In the genomic region with DNA sequence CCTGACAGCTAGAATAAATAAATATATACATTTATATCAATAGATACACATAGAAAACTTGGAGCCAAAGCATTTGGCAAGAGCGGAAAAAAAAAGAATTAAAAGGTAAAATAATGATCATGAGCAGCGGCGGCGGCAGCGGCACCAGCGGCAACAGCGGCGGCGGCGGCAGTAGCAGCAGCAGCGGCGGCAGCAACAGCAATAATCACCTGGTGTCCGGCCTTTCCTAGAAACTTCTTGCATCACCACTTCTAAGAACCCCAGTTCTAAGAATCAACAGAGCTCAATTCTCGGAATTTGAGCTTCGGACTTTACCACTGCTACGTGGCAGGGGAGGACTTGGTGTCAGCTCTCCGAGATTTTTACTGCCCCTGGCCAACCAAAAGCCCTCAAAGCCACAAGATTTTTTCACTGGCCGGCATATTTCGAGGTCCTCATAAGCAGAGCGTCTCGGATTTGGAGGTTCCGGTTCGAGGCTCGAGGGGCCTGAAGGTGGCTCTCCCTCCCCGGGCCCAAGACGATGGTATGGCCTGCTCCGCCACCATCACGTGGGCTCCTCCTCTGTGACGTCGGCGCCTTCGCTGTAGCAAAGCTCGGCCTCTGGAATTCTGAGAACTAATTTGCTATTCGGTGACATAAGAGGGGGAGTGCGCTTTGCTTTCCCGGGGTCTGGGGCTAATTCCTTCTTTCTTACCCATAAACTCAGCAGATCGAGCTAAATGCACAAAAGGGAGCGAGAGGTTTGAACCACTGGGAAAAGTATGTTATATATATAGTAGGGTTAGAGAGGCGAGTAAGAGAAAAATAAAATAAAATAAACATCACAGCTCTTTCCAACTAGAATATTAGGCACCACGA, we compare ENCODE assay signal across 1 cellular context.
TF ChIP-seq lines count a peak whose summit lies in the region.

A gene (minus strand): TSS at position 268 of the 858 bp plus-strand sequence. CDS start 11,775 bp downstream, outside the sequence.

TF ChIP-seq in HepG2, 621 proteins besides CTCF, POLR2A, EP300 and RAD21 (continues in another document):
- TF ChIP-seq, protein P1, sequence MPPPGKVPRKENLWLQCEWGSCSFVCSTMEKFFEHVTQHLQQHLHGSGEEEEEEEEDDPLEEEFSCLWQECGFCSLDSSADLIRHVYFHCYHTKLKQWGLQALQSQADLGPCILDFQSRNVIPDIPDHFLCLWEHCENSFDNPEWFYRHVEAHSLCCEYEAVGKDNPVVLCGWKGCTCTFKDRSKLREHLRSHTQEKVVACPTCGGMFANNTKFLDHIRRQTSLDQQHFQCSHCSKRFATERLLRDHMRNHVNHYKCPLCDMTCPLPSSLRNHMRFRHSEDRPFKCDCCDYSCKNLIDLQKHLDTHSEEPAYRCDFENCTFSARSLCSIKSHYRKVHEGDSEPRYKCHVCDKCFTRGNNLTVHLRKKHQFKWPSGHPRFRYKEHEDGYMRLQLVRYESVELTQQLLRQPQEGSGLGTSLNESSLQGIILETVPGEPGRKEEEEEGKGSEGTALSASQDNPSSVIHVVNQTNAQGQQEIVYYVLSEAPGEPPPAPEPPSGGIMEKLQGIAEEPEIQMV (CRISPR knock-in tag; IDR thresholded peaks at IDR 0.05; ENCODE audit: low read depth): no peak
- TF ChIP-seq, protein P2, sequence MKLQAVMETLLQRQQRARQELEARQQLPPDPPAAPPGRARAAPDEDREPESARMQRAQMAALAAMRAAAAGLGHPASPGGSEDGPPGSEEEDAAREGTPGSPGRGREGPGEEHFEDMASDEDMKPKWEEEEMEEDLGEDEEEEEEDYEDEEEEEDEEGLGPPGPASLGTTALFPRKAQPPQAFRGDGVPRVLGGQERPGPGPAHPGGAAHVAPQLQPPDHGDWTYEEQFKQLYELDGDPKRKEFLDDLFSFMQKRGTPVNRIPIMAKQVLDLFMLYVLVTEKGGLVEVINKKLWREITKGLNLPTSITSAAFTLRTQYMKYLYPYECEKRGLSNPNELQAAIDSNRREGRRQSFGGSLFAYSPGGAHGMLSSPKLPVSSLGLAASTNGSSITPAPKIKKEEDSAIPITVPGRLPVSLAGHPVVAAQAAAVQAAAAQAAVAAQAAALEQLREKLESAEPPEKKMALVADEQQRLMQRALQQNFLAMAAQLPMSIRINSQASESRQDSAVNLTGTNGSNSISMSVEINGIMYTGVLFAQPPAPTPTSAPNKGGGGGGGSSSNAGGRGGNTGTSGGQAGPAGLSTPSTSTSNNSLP (IDR thresholded peaks at IDR 0.05; ENCODE audit: low read depth, low read length): peak; percentile 16
- TF ChIP-seq ZSCAN12 (CRISPR knock-in tag; IDR thresholded peaks at IDR 0.05): 0 out of 2 replicates have a peak, but pooled peaks have one; percentile 48
- TF ChIP-seq, protein P3, sequence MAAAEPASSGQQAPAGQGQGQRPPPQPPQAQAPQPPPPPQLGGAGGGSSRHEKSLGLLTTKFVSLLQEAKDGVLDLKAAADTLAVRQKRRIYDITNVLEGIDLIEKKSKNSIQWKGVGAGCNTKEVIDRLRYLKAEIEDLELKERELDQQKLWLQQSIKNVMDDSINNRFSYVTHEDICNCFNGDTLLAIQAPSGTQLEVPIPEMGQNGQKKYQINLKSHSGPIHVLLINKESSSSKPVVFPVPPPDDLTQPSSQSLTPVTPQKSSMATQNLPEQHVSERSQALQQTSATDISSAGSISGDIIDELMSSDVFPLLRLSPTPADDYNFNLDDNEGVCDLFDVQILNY (CRISPR knock-in tag; conservative IDR thresholded peaks at IDR 0.05): no peak
- peak; percentile 58; the same call in 1 of the 2 replicates for TF ChIP-seq ZNF552 (CRISPR knock-in tag; IDR thresholded peaks at IDR 0.05; ENCODE audit: borderline replicate concordance)
- TF ChIP-seq, protein P4, sequence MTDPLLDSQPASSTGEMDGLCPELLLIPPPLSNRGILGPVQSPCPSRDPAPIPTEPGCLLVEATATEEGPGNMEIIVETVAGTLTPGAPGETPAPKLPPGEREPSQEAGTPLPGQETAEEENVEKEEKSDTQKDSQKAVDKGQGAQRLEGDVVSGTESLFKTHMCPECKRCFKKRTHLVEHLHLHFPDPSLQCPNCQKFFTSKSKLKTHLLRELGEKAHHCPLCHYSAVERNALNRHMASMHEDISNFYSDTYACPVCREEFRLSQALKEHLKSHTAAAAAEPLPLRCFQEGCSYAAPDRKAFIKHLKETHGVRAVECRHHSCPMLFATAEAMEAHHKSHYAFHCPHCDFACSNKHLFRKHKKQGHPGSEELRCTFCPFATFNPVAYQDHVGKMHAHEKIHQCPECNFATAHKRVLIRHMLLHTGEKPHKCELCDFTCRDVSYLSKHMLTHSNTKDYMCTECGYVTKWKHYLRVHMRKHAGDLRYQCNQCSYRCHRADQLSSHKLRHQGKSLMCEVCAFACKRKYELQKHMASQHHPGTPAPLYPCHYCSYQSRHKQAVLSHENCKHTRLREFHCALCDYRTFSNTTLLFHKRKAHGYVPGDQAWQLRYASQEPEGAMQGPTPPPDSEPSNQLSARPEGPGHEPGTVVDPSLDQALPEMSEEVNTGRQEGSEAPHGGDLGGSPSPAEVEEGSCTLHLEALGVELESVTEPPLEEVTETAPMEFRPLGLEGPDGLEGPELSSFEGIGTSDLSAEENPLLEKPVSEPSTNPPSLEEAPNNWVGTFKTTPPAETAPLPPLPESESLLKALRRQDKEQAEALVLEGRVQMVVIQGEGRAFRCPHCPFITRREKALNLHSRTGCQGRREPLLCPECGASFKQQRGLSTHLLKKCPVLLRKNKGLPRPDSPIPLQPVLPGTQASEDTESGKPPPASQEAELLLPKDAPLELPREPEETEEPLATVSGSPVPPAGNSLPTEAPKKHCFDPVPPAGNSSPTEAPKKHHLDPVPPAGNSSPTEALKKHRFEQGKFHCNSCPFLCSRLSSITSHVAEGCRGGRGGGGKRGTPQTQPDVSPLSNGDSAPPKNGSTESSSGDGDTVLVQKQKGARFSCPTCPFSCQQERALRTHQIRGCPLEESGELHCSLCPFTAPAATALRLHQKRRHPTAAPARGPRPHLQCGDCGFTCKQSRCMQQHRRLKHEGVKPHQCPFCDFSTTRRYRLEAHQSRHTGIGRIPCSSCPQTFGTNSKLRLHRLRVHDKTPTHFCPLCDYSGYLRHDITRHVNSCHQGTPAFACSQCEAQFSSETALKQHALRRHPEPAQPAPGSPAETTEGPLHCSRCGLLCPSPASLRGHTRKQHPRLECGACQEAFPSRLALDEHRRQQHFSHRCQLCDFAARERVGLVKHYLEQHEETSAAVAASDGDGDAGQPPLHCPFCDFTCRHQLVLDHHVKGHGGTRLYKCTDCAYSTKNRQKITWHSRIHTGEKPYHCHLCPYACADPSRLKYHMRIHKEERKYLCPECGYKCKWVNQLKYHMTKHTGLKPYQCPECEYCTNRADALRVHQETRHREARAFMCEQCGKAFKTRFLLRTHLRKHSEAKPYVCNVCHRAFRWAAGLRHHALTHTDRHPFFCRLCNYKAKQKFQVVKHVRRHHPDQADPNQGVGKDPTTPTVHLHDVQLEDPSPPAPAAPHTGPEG (CRISPR knock-in tag; IDR thresholded peaks at IDR 0.05): peak; percentile 79
- TF ChIP-seq ZFP36L1 (CRISPR knock-in tag; IDR thresholded peaks at IDR 0.05): no peak
- 0 out of 2 replicates have a peak, but pooled peaks have one; percentile 65 for TF ChIP-seq ZNF619 (CRISPR knock-in tag; IDR thresholded peaks at IDR 0.05)
- TF ChIP-seq PHF5A (CRISPR knock-in tag; IDR thresholded peaks at IDR 0.05; ENCODE audit: low read depth, unreplicated experiment): no peak
- TF ChIP-seq, protein P5, sequence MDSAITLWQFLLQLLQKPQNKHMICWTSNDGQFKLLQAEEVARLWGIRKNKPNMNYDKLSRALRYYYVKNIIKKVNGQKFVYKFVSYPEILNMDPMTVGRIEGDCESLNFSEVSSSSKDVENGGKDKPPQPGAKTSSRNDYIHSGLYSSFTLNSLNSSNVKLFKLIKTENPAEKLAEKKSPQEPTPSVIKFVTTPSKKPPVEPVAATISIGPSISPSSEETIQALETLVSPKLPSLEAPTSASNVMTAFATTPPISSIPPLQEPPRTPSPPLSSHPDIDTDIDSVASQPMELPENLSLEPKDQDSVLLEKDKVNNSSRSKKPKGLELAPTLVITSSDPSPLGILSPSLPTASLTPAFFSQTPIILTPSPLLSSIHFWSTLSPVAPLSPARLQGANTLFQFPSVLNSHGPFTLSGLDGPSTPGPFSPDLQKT (CRISPR knock-in tag; IDR thresholded peaks at IDR 0.05; ENCODE audit: borderline replicate concordance): 0 out of 2 replicates have a peak, but pooled peaks have one; percentile 16
- TF ChIP-seq, protein P6, sequence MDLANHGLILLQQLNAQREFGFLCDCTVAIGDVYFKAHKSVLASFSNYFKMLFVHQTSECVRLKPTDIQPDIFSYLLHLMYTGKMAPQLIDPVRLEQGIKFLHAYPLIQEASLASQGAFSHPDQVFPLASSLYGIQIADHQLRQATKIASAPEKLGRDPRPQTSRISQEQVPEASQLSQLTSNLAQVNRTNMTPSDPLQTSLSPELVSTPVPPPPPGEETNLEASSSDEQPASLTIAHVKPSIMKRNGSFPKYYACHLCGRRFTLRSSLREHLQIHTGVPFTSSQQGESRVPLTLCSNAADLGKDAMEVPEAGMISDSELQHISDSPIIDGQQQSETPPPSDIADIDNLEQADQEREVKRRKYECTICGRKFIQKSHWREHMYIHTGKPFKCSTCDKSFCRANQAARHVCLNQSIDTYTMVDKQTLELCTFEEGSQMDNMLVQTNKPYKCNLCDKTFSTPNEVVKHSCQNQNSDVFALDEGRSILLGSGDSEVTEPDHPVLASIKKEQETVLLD (CRISPR knock-in tag; IDR thresholded peaks at IDR 0.05; ENCODE audit: low read depth): no peak
- TF ChIP-seq TBX2 (CRISPR knock-in tag; IDR thresholded peaks at IDR 0.05; ENCODE audit: borderline replicate concordance): peak; percentile 82
- TF ChIP-seq, protein P7, sequence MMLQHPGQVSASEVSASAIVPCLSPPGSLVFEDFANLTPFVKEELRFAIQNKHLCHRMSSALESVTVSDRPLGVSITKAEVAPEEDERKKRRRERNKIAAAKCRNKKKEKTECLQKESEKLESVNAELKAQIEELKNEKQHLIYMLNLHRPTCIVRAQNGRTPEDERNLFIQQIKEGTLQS (CRISPR knock-in tag; IDR thresholded peaks at IDR 0.05): peak; percentile 99
- no peak for TF ChIP-seq IRX3 (CRISPR knock-in tag; IDR thresholded peaks at IDR 0.05; ENCODE audit: borderline replicate concordance, low read depth)
- TF ChIP-seq XBP1 (CRISPR knock-in tag; IDR thresholded peaks at IDR 0.05): no peak
- no peak for TF ChIP-seq MYNN (CRISPR knock-in tag; IDR thresholded peaks at IDR 0.05; ENCODE audit: low read depth)
- peak; percentile 40; the same call in 1 of the 2 replicates for TF ChIP-seq ZNF766 (CRISPR knock-in tag; IDR thresholded peaks at IDR 0.05; ENCODE audit: borderline replicate concordance)
- peak; percentile 77; the same call in 1 of the 2 replicates for TF ChIP-seq GFI1 (CRISPR knock-in tag; IDR thresholded peaks at IDR 0.05; ENCODE audit: borderline replicate concordance)
- no peak for TF ChIP-seq SUZ12 (IDR thresholded peaks at IDR 0.05; ENCODE audit: low read depth, low read length)
- TF ChIP-seq ZNF543 (CRISPR knock-in tag; IDR thresholded peaks at IDR 0.05): peak; percentile 65; the same call in 1 of the 2 replicates
- TF ChIP-seq PLRG1 (conservative IDR thresholded peaks at IDR 0.05): no peak
- peak; percentile 38; the same call in 1 of the 2 replicates for TF ChIP-seq GZF1 (CRISPR knock-in tag; IDR thresholded peaks at IDR 0.05)
- TF ChIP-seq, protein P8, sequence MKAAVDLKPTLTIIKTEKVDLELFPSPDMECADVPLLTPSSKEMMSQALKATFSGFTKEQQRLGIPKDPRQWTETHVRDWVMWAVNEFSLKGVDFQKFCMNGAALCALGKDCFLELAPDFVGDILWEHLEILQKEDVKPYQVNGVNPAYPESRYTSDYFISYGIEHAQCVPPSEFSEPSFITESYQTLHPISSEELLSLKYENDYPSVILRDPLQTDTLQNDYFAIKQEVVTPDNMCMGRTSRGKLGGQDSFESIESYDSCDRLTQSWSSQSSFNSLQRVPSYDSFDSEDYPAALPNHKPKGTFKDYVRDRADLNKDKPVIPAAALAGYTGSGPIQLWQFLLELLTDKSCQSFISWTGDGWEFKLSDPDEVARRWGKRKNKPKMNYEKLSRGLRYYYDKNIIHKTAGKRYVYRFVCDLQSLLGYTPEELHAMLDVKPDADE (CRISPR knock-in tag; IDR thresholded peaks at IDR 0.05): peak; percentile 90; the same call in 1 of the 2 replicates
- TF ChIP-seq ZNF747 (CRISPR knock-in tag; IDR thresholded peaks at IDR 0.05; ENCODE audit: borderline replicate concordance): peak; percentile 67; the same call in 1 of the 2 replicates
- peak; percentile 65; the same call in 1 of the 2 replicates for TF ChIP-seq SIN3A (IDR thresholded peaks at IDR 0.05; ENCODE audit: borderline replicate concordance, low read depth, low read length)
- TF ChIP-seq ZNF652 (CRISPR knock-in tag; IDR thresholded peaks at IDR 0.05; ENCODE audit: borderline replicate concordance, low read depth): peak; percentile 46
- TF ChIP-seq ZNF703 (CRISPR knock-in tag; IDR thresholded peaks at IDR 0.05; ENCODE audit: borderline replicate concordance): 0 out of 2 replicates have a peak, but pooled peaks have one; percentile 31
- peak; percentile 95 for TF ChIP-seq SATB2 (CRISPR knock-in tag; IDR thresholded peaks at IDR 0.05)
- peak; percentile 72 for TF ChIP-seq ZNF331 (CRISPR knock-in tag; IDR thresholded peaks at IDR 0.05)
- TF ChIP-seq TCF7L2 (IDR thresholded peaks at IDR 0.05; ENCODE audit: low read depth, low read length): no peak
- TF ChIP-seq, protein P9, sequence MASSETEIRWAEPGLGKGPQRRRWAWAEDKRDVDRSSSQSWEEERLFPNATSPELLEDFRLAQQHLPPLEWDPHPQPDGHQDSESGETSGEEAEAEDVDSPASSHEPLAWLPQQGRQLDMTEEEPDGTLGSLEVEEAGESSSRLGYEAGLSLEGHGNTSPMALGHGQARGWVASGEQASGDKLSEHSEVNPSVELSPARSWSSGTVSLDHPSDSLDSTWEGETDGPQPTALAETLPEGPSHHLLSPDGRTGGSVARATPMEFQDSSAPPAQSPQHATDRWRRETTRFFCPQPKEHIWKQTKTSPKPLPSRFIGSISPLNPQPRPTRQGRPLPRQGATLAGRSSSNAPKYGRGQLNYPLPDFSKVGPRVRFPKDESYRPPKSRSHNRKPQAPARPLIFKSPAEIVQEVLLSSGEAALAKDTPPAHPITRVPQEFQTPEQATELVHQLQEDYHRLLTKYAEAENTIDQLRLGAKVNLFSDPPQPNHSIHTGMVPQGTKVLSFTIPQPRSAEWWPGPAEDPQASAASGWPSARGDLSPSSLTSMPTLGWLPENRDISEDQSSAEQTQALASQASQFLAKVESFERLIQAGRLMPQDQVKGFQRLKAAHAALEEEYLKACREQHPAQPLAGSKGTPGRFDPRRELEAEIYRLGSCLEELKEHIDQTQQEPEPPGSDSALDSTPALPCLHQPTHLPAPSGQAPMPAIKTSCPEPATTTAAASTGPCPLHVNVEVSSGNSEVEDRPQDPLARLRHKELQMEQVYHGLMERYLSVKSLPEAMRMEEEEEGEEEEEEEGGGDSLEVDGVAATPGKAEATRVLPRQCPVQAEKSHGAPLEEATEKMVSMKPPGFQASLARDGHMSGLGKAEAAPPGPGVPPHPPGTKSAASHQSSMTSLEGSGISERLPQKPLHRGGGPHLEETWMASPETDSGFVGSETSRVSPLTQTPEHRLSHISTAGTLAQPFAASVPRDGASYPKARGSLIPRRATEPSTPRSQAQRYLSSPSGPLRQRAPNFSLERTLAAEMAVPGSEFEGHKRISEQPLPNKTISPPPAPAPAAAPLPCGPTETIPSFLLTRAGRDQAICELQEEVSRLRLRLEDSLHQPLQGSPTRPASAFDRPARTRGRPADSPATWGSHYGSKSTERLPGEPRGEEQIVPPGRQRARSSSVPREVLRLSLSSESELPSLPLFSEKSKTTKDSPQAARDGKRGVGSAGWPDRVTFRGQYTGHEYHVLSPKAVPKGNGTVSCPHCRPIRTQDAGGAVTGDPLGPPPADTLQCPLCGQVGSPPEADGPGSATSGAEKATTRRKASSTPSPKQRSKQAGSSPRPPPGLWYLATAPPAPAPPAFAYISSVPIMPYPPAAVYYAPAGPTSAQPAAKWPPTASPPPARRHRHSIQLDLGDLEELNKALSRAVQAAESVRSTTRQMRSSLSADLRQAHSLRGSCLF (CRISPR knock-in tag; IDR thresholded peaks at IDR 0.05; ENCODE audit: borderline replicate concordance): peak; percentile 78
